ENCODE assay signal across 1 cellular context in the genomic region with DNA sequence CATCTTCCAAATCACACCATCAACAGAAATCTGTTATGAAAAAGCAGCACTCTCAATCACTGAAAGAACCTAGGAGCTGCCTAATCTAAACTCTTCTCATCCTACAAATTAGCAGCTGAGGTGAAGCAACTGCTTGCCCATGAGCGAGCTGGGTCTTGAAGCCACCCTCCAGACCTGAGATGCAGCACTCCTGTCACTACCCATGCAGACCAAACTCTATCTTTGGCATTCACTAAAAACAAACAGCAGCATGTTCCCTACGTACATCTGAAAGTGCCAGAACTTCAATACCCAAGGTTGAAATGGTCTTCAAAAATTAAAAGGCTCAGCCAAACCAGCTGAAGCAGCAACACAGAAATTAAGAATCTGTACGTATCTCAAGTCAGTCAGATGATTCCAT.
TF ChIP-seq lines count a peak whose summit lies in the region.

No MANE protein-coding gene starts in this region.

TF ChIP-seq in IMR-90, 13 proteins besides CTCF, POLR2A, EP300 and RAD21:
- TF ChIP-seq CEBPB (IDR thresholded peaks at IDR 0.05; ENCODE audit: low read depth, low read length) (0 out of 2 replicates have a peak, but pooled peaks have one; percentile 3), RCOR1 (IDR thresholded peaks at IDR 0.05; ENCODE audit: insufficient replicate concordance, low read length) (no peak)
